In the genomic region with DNA sequence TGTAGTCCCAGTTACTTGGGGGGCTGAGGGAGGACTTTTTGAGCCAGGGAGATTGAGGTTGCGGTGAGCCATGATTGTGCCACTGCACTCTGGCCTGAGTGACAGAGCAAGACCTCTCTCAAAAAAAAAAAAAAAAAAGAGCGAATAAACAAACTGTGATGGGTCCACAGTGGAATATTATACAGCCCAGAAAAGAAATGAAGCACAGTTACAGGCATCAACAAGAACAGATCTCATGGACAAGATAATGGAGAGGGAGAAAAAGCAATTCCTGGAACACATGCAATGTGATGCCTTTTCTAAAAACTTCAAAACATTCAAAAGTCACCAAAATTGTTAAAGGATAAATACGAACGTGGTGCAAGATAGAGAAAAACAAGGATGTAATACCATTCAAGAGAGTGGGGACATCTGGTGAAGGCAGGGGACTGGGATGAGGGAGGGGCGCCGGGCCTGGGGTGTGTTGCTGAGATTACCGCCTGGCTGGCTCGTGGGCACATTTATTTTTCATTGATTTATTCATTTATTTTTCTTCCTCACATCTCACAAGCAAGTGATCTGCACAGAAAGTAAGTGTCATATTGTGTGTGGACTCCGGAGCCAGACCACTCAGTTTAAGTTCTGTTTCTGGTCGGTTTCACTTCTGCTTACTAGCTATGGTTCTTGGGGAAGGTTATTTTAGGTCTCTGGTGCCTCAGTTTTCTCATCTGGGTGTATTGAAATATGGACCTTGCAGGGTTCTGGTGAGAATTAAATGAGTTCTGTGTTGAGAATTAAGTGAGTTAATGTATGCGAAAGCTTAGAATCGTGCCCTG, we compare ENCODE assay signal across 9 cellular contexts. TPM values are rescaled to one million over a fixed set of nuclear protein-coding genes. Genes with fewer than 3 reads are reported as not detected.
DNase-seq lines count a peak whose midpoint lies in the region; ATAC-seq and TF ChIP-seq lines count a peak whose summit lies in the region.
"Had no signal": no experiment of that assay in that cellular context is flagged by ENCODE, and none has a peak within 500 bp of the region (broad histone marks: within the 10 kb centered on the region; RNA-seq: fewer than 3 reads in every experiment).

No MANE protein-coding gene starts in this region.

- intact Hi-C loops in esophagus squamous epithelium (cut with DNase I), result loop anchor here (10.0 kb wide), 1 partner anchor 64 kb away; no protein-coding TSS in a partner anchor
- intact Hi-C loops in adrenal gland (cut with DNase I), result no loop called here
- intact Hi-C loops in Calu3 (cut with micrococcal nuclease; ENCODE audit: unreplicated experiment), result no loop called here

- no peaks in the 10 kb centered on the region for H3K4me1 Mint-ChIP-seq in Calu3 (ENCODE audit: low read depth, unreplicated experiment)

- no TSS peak for BruUV-seq in Calu3 (replicated peaks; lab: Mats Ljungman, UMichigan)

- no peaks in the 10 kb centered on the region for H3K9me3 Mint-ChIP-seq in Calu3 (ENCODE audit: low read depth, unreplicated experiment)

- no peak overlapping the region for H3K27ac Mint-ChIP-seq in Calu3 (ENCODE audit: unreplicated experiment)

- DNase-seq in CD1c-positive myeloid dendritic cell (ENCODE audit: extremely low spot score) (peak; percentile 82), RPMI8226 (peak; percentile 76), esophagus squamous epithelium (lab: John Stamatoyannopoulos, UW) (no peak), adrenal gland (no peak), Calu3 (no peak)
- DNase-seq in stimulated activated CD4-positive, alpha-beta T cell treated with anti-CD3 and anti-CD28 coated beads, Interleukin-2, amount 100 ng/mL, for 48 hours, result no peak
- DNase-seq: NCI-H2171 treated with DMSO at 0.1 percent for 48 hours had no signal

- no peak overlapping the region for H3K4me3 Mint-ChIP-seq in Calu3 (ENCODE audit: low read depth, unreplicated experiment)

- peak; percentile 92 for ATAC-seq in GM19351 (IDR thresholded peaks at IDR 0.05; ENCODE audit: unreplicated experiment)
- ATAC-seq in HG03064 (IDR thresholded peaks at IDR 0.05; ENCODE audit: low read depth, unreplicated experiment), result peak; percentile 74

- H3K9me3 ChIP-seq in esophagus squamous epithelium (no peaks in the 10 kb centered on the region), adrenal gland (replicated peaks in 1 of 3) (no peaks in the 10 kb centered on the region)

- H3K27ac ChIP-seq in esophagus squamous epithelium (no peak overlapping the region), adrenal gland (no peak overlapping the region)

- TF ChIP-seq POLR2A in esophagus squamous epithelium (IDR thresholded peaks at IDR 0.05) (no peak), adrenal gland (IDR thresholded peaks at IDR 0.05) (no peak)

- WGBS in esophagus squamous epithelium, 2 donors, result 87 to 93% methylated on average over 12 of the region's 12 CpGs
- 79 to 90% (median 87%) methylated on average over 12 of the region's 12 CpGs for WGBS in adrenal gland, 4 donors

- H3K36me3 ChIP-seq in esophagus squamous epithelium (no peaks in the 10 kb centered on the region), adrenal gland (replicated peaks in 1 of 2) (no peaks in the 10 kb centered on the region)

- H3K4me1 ChIP-seq in esophagus squamous epithelium (peaks cover 0 to 10% (median 6%) of the 10 kb centered on the region in 3 donors), adrenal gland (replicated peaks in 1 of 2) (peaks cover 33 to 34% of the 10 kb centered on the region in 2 donors)

- H3K27me3 Mint-ChIP-seq in Calu3 (ENCODE audit: unreplicated experiment), result peaks cover 72% of the 10 kb centered on the region

- TF ChIP-seq CTCF in esophagus squamous epithelium (IDR thresholded peaks at IDR 0.05) (no peak), adrenal gland (IDR thresholded peaks at IDR 0.05) (no peak), Calu3 (IDR thresholded peaks at IDR 0.05; ENCODE audit: unreplicated experiment) (no peak)

- no peak overlapping the region for H3K4me3 ChIP-seq in esophagus squamous epithelium
- H3K4me3 ChIP-seq in adrenal gland, result no peak overlapping the region

- H3K36me3 Mint-ChIP-seq in Calu3 (ENCODE audit: insufficient read depth, unreplicated experiment), result no peaks in the 10 kb centered on the region

- CTCF ChIA-PET in Calu3 (lab: Charles Lee), result no interaction called here

- H3K27me3 ChIP-seq in esophagus squamous epithelium (peaks cover 0 to 59% (median 0%) of the 10 kb centered on the region in 4 donors), adrenal gland (no peaks in the 10 kb centered on the region)

RNA-seq across cellular contexts. Expression of a gene that starts 30.1 kb away (rescaled TPM):
- total RNA-seq in esophagus squamous epithelium, result 10 to 100 TPM in 1 of 4 donors, 1 to 10 TPM in 3; 2.6 to 10.9 (median 3.7) TPM
- total RNA-seq in adrenal gland, result 100 to 1,000 TPM in 2 of 8 donors, 10 to 100 TPM in 6; 47.8 to 136 (median 90.9) TPM
- 10 to 100 TPM; 32.5 to 52.7 (median 38.7) TPM for polyA plus RNA-seq in adrenal gland
- 0.19 and 0.29 TPM in 2 replicates for total RNA-seq in Calu3 (2022)

Comparison
In these comparisons a context has a peak if more than half of its experiments do, and no peak if none do; other contexts are left out.
1. DNase-seq: peak in CD1c-positive myeloid dendritic cell (single experiment) and RPMI8226 (single experiment); none in esophagus squamous epithelium (single experiment), adrenal gland (0 of 7), stimulated activated CD4-positive, alpha-beta T cell treated with anti-CD3 and anti-CD28 coated beads, Interleukin-2, amount 100 ng/mL, for 48 hours (0 of 2) and Calu3 (single experiment).
2. RNA of a gene that starts 30.1 kb away (total RNA-seq): 47.8 to 136 TPM in adrenal gland; 2.6 to 10.9 TPM in esophagus squamous epithelium and 0.19 to 0.29 TPM in Calu3; every median in the first group is over 4 times any median in the second.